21 cellular contexts compared by ENCODE assay signal in the genomic region with DNA sequence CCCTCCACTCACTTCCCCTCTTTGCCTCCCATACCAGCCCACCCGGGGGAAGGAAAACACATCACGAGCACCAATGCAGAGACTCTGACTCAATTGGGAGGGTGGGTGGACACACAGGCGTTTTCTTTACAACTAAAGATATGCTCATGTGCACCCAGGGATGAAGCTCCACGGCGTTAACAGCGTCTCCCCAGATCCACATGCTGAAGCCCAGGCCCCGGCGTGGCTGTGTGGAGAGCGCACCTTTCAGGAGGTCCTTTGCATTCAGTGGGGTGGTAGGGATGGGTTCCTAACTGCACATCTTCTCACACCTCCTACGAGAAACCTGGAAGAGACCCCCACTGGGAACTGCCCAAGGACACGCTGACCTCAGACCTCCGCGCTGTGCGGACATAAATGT.
"Had no signal": no experiment of that assay in that cellular context is flagged by ENCODE, and none has a peak within 500 bp of the region (broad histone marks: within the 10 kb centered on the region; RNA-seq: fewer than 3 reads in every experiment).

No MANE protein-coding gene starts in this region.

- H3K9me3 Mint-ChIP-seq: effector memory CD8-positive, alpha-beta T cell; endodermal cell; memory B cell had no signal

- DNase-seq: effector CD8-positive, alpha-beta T cell; effector memory CD8-positive, alpha-beta T cell; endodermal cell; erythroblast; esophagus squamous epithelium; foreskin fibroblast; foreskin melanocyte; gastrocnemius medialis; glutamatergic neuron; heart right ventricle; hippocampal formation; left cardiac atrium; left lung; left ventricle myocardium superior; lower lobe of right lung; mesendoderm; midbrain had no signal

- H3K27ac ChIP-seq: epithelial cell of prostate, esophagus squamous epithelium, gastrocnemius medialis, heart right ventricle, left lung, lower lobe of right lung had no signal

- H3K4me1 ChIP-seq: left lung, lower lobe of right lung had no signal

- H3K36me3 Mint-ChIP-seq: memory B cell had no signal

- H3K27me3 ChIP-seq: esophagus squamous epithelium, gastrocnemius medialis, heart right ventricle, left lung had no signal

- H3K4me3 Mint-ChIP-seq: effector memory CD8-positive, alpha-beta T cell; endodermal cell; memory B cell had no signal

- H3K9me3 ChIP-seq: esophagus squamous epithelium, gastrocnemius medialis, heart right ventricle, left lung, lower lobe of right lung had no signal

- H3K27ac Mint-ChIP-seq: endodermal cell, memory B cell had no signal

- ATAC-seq: effector memory CD8-positive, alpha-beta T cell; esophagus mucosa; gastrocnemius medialis; heart right ventricle; left cardiac atrium; left lung; left ventricle myocardium superior; lower lobe of right lung had no signal

- H3K27me3 Mint-ChIP-seq: effector memory CD8-positive, alpha-beta T cell had no signal

- H3K4me3 ChIP-seq: coronary artery, esophagus squamous epithelium, gastrocnemius medialis, heart right ventricle, left lung, lower lobe of right lung had no signal
